Comparison of ENCODE assay signal across 33 cellular contexts in genomic region chr19:44529541-44529940, GRCh38. TPM values are rescaled to one million over a fixed set of nuclear protein-coding genes. Genes with fewer than 3 reads are reported as not detected.
"Had no signal": no experiment of that assay in that cellular context is flagged by ENCODE, and none has a peak within 500 bp of the region (broad histone marks: within the 10 kb centered on the region; RNA-seq: fewer than 3 reads in every experiment).

Gene CEACAM20 (minus strand): TSS chr19:44529675. CDS start chr19:44529509, 166 bp downstream.

- H3K9me3 ChIP-seq: gastrocnemius medialis, left lung, neutrophil, pancreas, right atrium auricular region, sigmoid colon, testis, tibial artery, upper lobe of right lung, uterus had no signal

- H3K4me3 ChIP-seq: gastrocnemius medialis, left lung, pancreas, right atrium auricular region, sigmoid colon, spleen, testis, tibial artery, upper lobe of right lung, uterus had no signal

- H3K4me1 ChIP-seq: gastrocnemius medialis, left lung, pancreas, right atrium auricular region, sigmoid colon, spleen, testis, tibial artery, upper lobe of right lung, uterus had no signal

- H3K4me1 Mint-ChIP-seq: mesothelial cell of epicardium; naive thymus-derived CD8-positive, alpha-beta T cell; stimulated activated memory B cell treated with anti-CD40 and anti-IgM and Interleukin-4, amounts not matched to agents 10 μg/mL and 1 μg/mL and 100 μg/mL, for 72 hours had no signal

- H3K4me3 Mint-ChIP-seq: mesothelial cell of epicardium; naive thymus-derived CD8-positive, alpha-beta T cell; stimulated activated memory B cell treated with anti-CD40 and anti-IgM and Interleukin-4, amounts not matched to agents 10 μg/mL and 1 μg/mL and 100 μg/mL, for 72 hours had no signal

- H3K36me3 ChIP-seq: gastrocnemius medialis, left lung, neutrophil, pancreas, right atrium auricular region, sigmoid colon, spleen, tibial artery, upper lobe of right lung, uterus had no signal

- ATAC-seq: esophagus mucosa; gastrocnemius medialis; left lung; naive thymus-derived CD8-positive, alpha-beta T cell; pancreas; stimulated activated memory B cell treated with anti-CD40 and anti-IgM and Interleukin-4, amounts not matched to agents 10 μg/mL and 1 μg/mL and 100 μg/mL, for 72 hours; stimulated activated naive CD8-positive, alpha-beta T cell treated with anti-CD3 and anti-CD28 coated beads, Interleukin-15, Interleukin-2, amounts not matched to agents 100 U/mL and 50 U/mL, for 24 hours; upper lobe of right lung had no signal

- H3K27me3 ChIP-seq: pancreas, right atrium auricular region, testis, uterus had no signal

- H3K27ac Mint-ChIP-seq: mesothelial cell of epicardium; naive thymus-derived CD8-positive, alpha-beta T cell; stimulated activated memory B cell treated with anti-CD40 and anti-IgM and Interleukin-4, amounts not matched to agents 10 μg/mL and 1 μg/mL and 100 μg/mL, for 72 hours had no signal

- DNase-seq: cortex of kidney; effector CD4-positive, alpha-beta T cell; foreskin fibroblast; gastrocnemius medialis; head of caudate nucleus; left lung; mesenchymal stem cell; naive thymus-derived CD8-positive, alpha-beta T cell; pancreas; sigmoid colon; spleen; stimulated activated CD4-positive, alpha-beta T cell treated with anti-CD3 and anti-CD28 coated beads, Interleukin-4, amount 100 ng/mL, for 4 hours; stimulated activated naive CD8-positive, alpha-beta T cell treated with anti-CD3 and anti-CD28 coated beads, Interleukin-15, Interleukin-2, amounts not matched to agents 100 U/mL and 50 U/mL, for 24 hours; substantia nigra; testis; upper lobe of right lung; uterus had no signal

- H3K36me3 Mint-ChIP-seq: mesothelial cell of epicardium; stimulated activated memory B cell treated with anti-CD40 and anti-IgM and Interleukin-4, amounts not matched to agents 10 μg/mL and 1 μg/mL and 100 μg/mL, for 72 hours had no signal

- H3K27ac ChIP-seq: epithelial cell of prostate, gastrocnemius medialis, left lung, neutrophil, pancreas, right atrium auricular region, sigmoid colon, spleen, testis, tibial artery, upper lobe of right lung, uterus had no signal

RNA-seq across cellular contexts. Expression of gene CEACAM20, which starts in this region (rescaled TPM):
- total RNA-seq: dermis microvascular lymphatic vessel endothelial cell; esophagus mucosa; gastrocnemius medialis; glomerular endothelial cell; kidney; left lung; lower leg skin; lung microvascular endothelial cell; mesothelial cell of epicardium; myocyte; naive thymus-derived CD8-positive, alpha-beta T cell; omental fat pad; pancreas; posterior vena cava; right atrium auricular region; skeletal muscle tissue; spleen had no signal
